In genomic region chr22:39490135-39490798, GRCh38 we compare ENCODE assay signal across 7 cellular contexts. TPM values are rescaled to one million over a fixed set of nuclear protein-coding genes. Genes with fewer than 3 reads are reported as not detected.
DNase-seq lines count a peak whose midpoint lies in the region; ATAC-seq, FAIRE-seq and TF ChIP-seq lines count a peak whose summit lies in the region.

No MANE protein-coding gene starts in this region.

- no peak overlapping the region for H3K27ac ChIP-seq in H1 (ENCODE audit: low read depth, low read length)

- H3K9ac ChIP-seq in H1 (replicated peaks in 1 of 4; ENCODE audit: extremely low read depth in 1 of 4, low read depth in 3 of 4, low read length in 3 of 4), result no peak overlapping the region

- H4K5ac ChIP-seq in H1 (ENCODE audit: insufficient read length, low read depth, low read length), result no peak overlapping the region

- no peaks in the 10 kb centered on the region for H3K23me2 ChIP-seq in H1 (ENCODE audit: low read depth, low read length)

- H3K4ac ChIP-seq in H1 (replicated peaks; ENCODE audit: insufficient read length, low read depth, low read length), result no peak overlapping the region

- peak overlapping the region; percentile 23 to 38; a peak in 2 of 4 replicates for H3K4me2 ChIP-seq in H1 (ENCODE audit: insufficient read depth in 1 of 2, low read depth in 2 of 2, low read length in 2 of 2)

- H3K14ac ChIP-seq in H1 (ENCODE audit: insufficient read length), result no peak overlapping the region

- H3K4me3 ChIP-seq in H1 (ENCODE audit: extremely low read depth in 1 of 4, insufficient read depth in 2 of 4, low read depth in 3 of 4, low read length in 4 of 4), result no peak overlapping the region

- no peak overlapping the region for H2BK5ac ChIP-seq in H1 (ENCODE audit: low read depth, low read length)

- no peaks in the 10 kb centered on the region for H3K79me2 ChIP-seq in H1 (ENCODE audit: control insufficient read depth in 1 of 2, insufficient read depth in 2 of 2, low read length in 2 of 2)

- no peak overlapping the region for H2BK20ac ChIP-seq in H1 (ENCODE audit: low read length)

- no peak for TF ChIP-seq RAD21 in H1 (IDR thresholded peaks at IDR 0.05 in 1 of 2, conservative IDR thresholded peaks at IDR 0.05 in 1 of 2; ENCODE audit: low read depth in 2 of 2, low read length in 2 of 2)

- no peak overlapping the region for H4K8ac ChIP-seq in H1 (ENCODE audit: extremely low read depth, insufficient read depth, low read length)

- no peak for TF ChIP-seq CTCF in H1 (IDR thresholded peaks at IDR 0.05; ENCODE audit: control extremely low read depth in 1 of 3, insufficient read depth in 1 of 3, low read depth in 1 of 3, low read length in 3 of 3)

- TF ChIP-seq POLR2A in H1 (IDR thresholded peaks at IDR 0.05; ENCODE audit: control extremely low read depth in 1 of 2, low read depth in 2 of 2, low read length in 2 of 2), result no peak

- no peak overlapping the region for H3K27ac Mint-ChIP-seq in stimulated activated effector memory CD8-positive, alpha-beta T cell treated with anti-CD3 and anti-CD28 coated beads, Interleukin-12 subunit alpha, Interleukin-12 subunit beta, amount 100 ng/mL, for 72 hours

- peaks cover 0 to 13% (median 3%) of the 10 kb centered on the region in 4 experiments; a peak in 4 of 7 replicates for H3K27me3 ChIP-seq in H1 (replicated peaks in 1 of 4; ENCODE audit: control insufficient read depth in 3 of 4, extremely low read depth in 1 of 4, insufficient read depth in 3 of 4, low read length in 3 of 4)

- H3K56ac ChIP-seq in H1 (replicated peaks; ENCODE audit: insufficient read length, low read depth, low read length), result no peak overlapping the region

- H3K79me1 ChIP-seq in H1 (ENCODE audit: low read depth, low read length), result no peaks in the 10 kb centered on the region

- WGBS in H1 (ENCODE audit: extremely low coverage in 1 of 2, insufficient coverage in 1 of 2, insufficient read length in 1 of 2, insufficient replicate concordance in 2 of 2, low coverage in 1 of 2, low lambda C conversion rate in 2 of 2, missing lambda C conversion rate in 1 of 2), 2 experiments, result 41% methylated on average over 13 of the region's 13 CpGs; no CpG with 5 or more reads in 1 of the 2 experiments

- no peaks in the 10 kb centered on the region for H3K36me3 Mint-ChIP-seq in stimulated activated effector memory CD8-positive, alpha-beta T cell treated with anti-CD3 and anti-CD28 coated beads, Interleukin-12 subunit alpha, Interleukin-12 subunit beta, amount 100 ng/mL, for 72 hours

- H3K36me3 ChIP-seq in H1 (ENCODE audit: control insufficient read depth in 2 of 4, insufficient read depth in 4 of 4, low read length in 3 of 4), result no peaks in the 10 kb centered on the region

- POLR2A ChIA-PET in H1 (lab: Charles Lee; ENCODE audit: partially characterized antibody), result interaction anchor here (0.9 to 7.0 kb wide), 11 partner anchors 12 to 176 kb away, joined by 3 to 83 read pairs (median 5); partner anchors contain the start of genes ATF4, MIEF1 and RPL3

- H4K20me1 ChIP-seq in H1 (replicated peaks in 1 of 2; ENCODE audit: control insufficient read depth in 1 of 2, insufficient read depth in 2 of 2, low read length in 2 of 2), result peaks cover 0 to 1% of the 10 kb centered on the region in 2 experiments

- peak; percentile 83 for ATAC-seq in GM18909 (IDR thresholded peaks at IDR 0.05; ENCODE audit: poor library complexity, unreplicated experiment)
- peak; percentile 71 for ATAC-seq in HG03565 (IDR thresholded peaks at IDR 0.05; ENCODE audit: unreplicated experiment)
- peak; percentile 99 for ATAC-seq in stimulated activated effector memory CD8-positive, alpha-beta T cell treated with anti-CD3 and anti-CD28 coated beads, Interleukin-12 subunit alpha, Interleukin-12 subunit beta, amount 100 ng/mL, for 72 hours

- no peak overlapping the region for H2BK15ac ChIP-seq in H1 (ENCODE audit: low read length)

- DNase-seq in NOMO-1 treated with dmso at 0.1 percent for 144 hours (lab: John Stamatoyannopoulos, UW; ENCODE audit: unreplicated experiment) (peak; percentile 80), H1 (ENCODE audit: low read depth in 1 of 2, low spot score in 2 of 2) (peak; percentile 39 to 81), mucosa of gallbladder (ENCODE audit: low spot score) (peak; percentile 77)
- peak; percentile 29 to 71 for DNase-seq in activated CD8-positive, alpha-beta memory T cell treated with anti-CD3 and anti-CD28 coated beads for 4 hours (ENCODE audit: low read depth in 2 of 2)
- DNase-seq in stimulated activated effector memory CD8-positive, alpha-beta T cell treated with anti-CD3 and anti-CD28 coated beads, Interleukin-12 subunit alpha, Interleukin-12 subunit beta, amount 100 ng/mL, for 72 hours (ENCODE audit: low spot score in 2 of 2), result peak; percentile 42 to 86

- TF ChIP-seq EP300 in H1 (IDR thresholded peaks at IDR 0.05; ENCODE audit: borderline replicate concordance in 1 of 2, low read depth in 2 of 2, low read length in 2 of 2), result no peak

- no peak overlapping the region for H3K23ac ChIP-seq in H1 (ENCODE audit: insufficient read length)

- no peak overlapping the region for H2BK12ac ChIP-seq in H1 (ENCODE audit: low read depth, low read length)

- H3K4me3 Mint-ChIP-seq in stimulated activated effector memory CD8-positive, alpha-beta T cell treated with anti-CD3 and anti-CD28 coated beads, Interleukin-12 subunit alpha, Interleukin-12 subunit beta, amount 100 ng/mL, for 72 hours, result peak overlapping the region; percentile 29

- H3K9me3 Mint-ChIP-seq in stimulated activated effector memory CD8-positive, alpha-beta T cell treated with anti-CD3 and anti-CD28 coated beads, Interleukin-12 subunit alpha, Interleukin-12 subunit beta, amount 100 ng/mL, for 72 hours, result no peaks in the 10 kb centered on the region

- no peak overlapping the region for H3K18ac ChIP-seq in H1 (ENCODE audit: extremely low read depth, low read length)

- H3K4me1 ChIP-seq in H1 (replicated peaks in 1 of 4; ENCODE audit: control insufficient read depth in 3 of 4, insufficient read depth in 4 of 4, low read length in 3 of 4), result peaks cover 0 to 6% (median 4%) of the 10 kb centered on the region in 4 experiments; a peak in 4 of 7 replicates

- CTCF ChIA-PET in H1 (lab: Charles Lee; ENCODE audit: partially characterized antibody), result interaction anchor here (0.9 to 19.7 kb wide), 15 partner anchors 10 to 169 kb away, joined by 3 to 361 read pairs (median 3); partner anchors contain the start of gene RPS19BP1

- H2AK5ac ChIP-seq in H1 (ENCODE audit: low read depth, low read length), result no peak overlapping the region

- no peak overlapping the region for H2BK120ac ChIP-seq in H1 (replicated peaks; ENCODE audit: low read depth, low read length)

- peak; percentile 97 for FAIRE-seq in H1 (lab: Jason Lieb, UNC)

- H3K9me3 ChIP-seq in H1 (ENCODE audit: insufficient read depth in 2 of 2, low read depth in 1 of 2, low read length in 1 of 2), result no peaks in the 10 kb centered on the region

- H4K91ac ChIP-seq in H1 (replicated peaks; ENCODE audit: insufficient read length, low read length), result no peak overlapping the region

- H2AFZ ChIP-seq in H1 (ENCODE audit: low read length), result no peak overlapping the region

- peaks cover 20% of the 10 kb centered on the region for H3K4me1 Mint-ChIP-seq in stimulated activated effector memory CD8-positive, alpha-beta T cell treated with anti-CD3 and anti-CD28 coated beads, Interleukin-12 subunit alpha, Interleukin-12 subunit beta, amount 100 ng/mL, for 72 hours

RNA-seq across cellular contexts. Expression of gene MIEF1, which starts 11.8 kb away (rescaled TPM):
- 31.4 and 32.7 TPM in 2 replicates for total RNA-seq in H1 (2021; fragmentation: NEBNext Ultra II Directional; extraction: Animal tissue kit (Norgen Biotek cat#: 25700))
- polyA plus RNA-seq in H1 (2011; rRNA removed), result 16.8 and 21.0 TPM in 2 replicates
- polyA plus RNA-seq in H1 (2011; cell fraction: cytosol; rRNA removed), result 16.4 TPM
- polyA plus RNA-seq in H1 (2011; cell fraction: nucleus; rRNA removed), result 18.5 TPM
- 22.0 to 25.2 TPM (median 22.9 TPM) in 4 replicates for polyA plus RNA-seq in H1 (2012, experiment 1 of 2)
- polyA plus RNA-seq in H1 (2012, experiment 2 of 2), result 14.3 TPM
- polyA plus RNA-seq in H1 (2013, experiment 1 of 2), result 18.5 TPM
- polyA plus RNA-seq in H1 (2013, experiment 2 of 2), result 18.4 TPM
- polyA minus RNA-seq in H1 (2011; rRNA and poly(A)+ RNA removed), result 36.0 and 36.1 TPM in 2 replicates
- polyA minus RNA-seq in H1 (2011; cell fraction: cytosol; rRNA and poly(A)+ RNA removed), result 17.9 TPM
- polyA minus RNA-seq in H1 (2011; cell fraction: nucleus; rRNA and poly(A)+ RNA removed), result 17.9 TPM
- total RNA-seq in mucosa of gallbladder, result 24.1 TPM

RNA-seq across cellular contexts. Expression of gene ATF4, which starts 30.1 kb away (rescaled TPM):
- total RNA-seq in H1 (2021; fragmentation: NEBNext Ultra II Directional; extraction: Animal tissue kit (Norgen Biotek cat#: 25700)), result 543 and 553 TPM in 2 replicates
- 685 and 704 TPM in 2 replicates for polyA plus RNA-seq in H1 (2011; rRNA removed)
- polyA plus RNA-seq in H1 (2011; cell fraction: cytosol; rRNA removed), result 868 TPM
- polyA plus RNA-seq in H1 (2011; cell fraction: nucleus; rRNA removed), result 703 TPM
- 598 to 685 TPM (median 617 TPM) in 4 replicates for polyA plus RNA-seq in H1 (2012, experiment 1 of 2)
- 699 TPM for polyA plus RNA-seq in H1 (2012, experiment 2 of 2)
- polyA plus RNA-seq in H1 (2013, experiment 1 of 2), result 476 TPM
- polyA plus RNA-seq in H1 (2013, experiment 2 of 2), result 475 TPM
- 314 and 359 TPM in 2 replicates for polyA minus RNA-seq in H1 (2011; rRNA and poly(A)+ RNA removed)
- polyA minus RNA-seq in H1 (2011; cell fraction: cytosol; rRNA and poly(A)+ RNA removed), result 150 TPM
- polyA minus RNA-seq in H1 (2011; cell fraction: nucleus; rRNA and poly(A)+ RNA removed), result 255 TPM
- 248 TPM for total RNA-seq in mucosa of gallbladder

RNA-seq across cellular contexts. Expression of gene MGAT3, which starts 33.5 kb away (rescaled TPM):
- total RNA-seq in H1 (2021; fragmentation: NEBNext Ultra II Directional; extraction: Animal tissue kit (Norgen Biotek cat#: 25700)), result 8.5 and 9.2 TPM in 2 replicates
- 4.3 and 6.3 TPM in 2 replicates for polyA plus RNA-seq in H1 (2011; rRNA removed)
- 4.7 TPM for polyA plus RNA-seq in H1 (2011; cell fraction: cytosol; rRNA removed)
- polyA plus RNA-seq in H1 (2011; cell fraction: nucleus; rRNA removed), result 6.4 TPM
- 6.4 to 8.6 TPM (median 7.1 TPM) in 4 replicates for polyA plus RNA-seq in H1 (2012, experiment 1 of 2)
- 5.9 TPM for polyA plus RNA-seq in H1 (2012, experiment 2 of 2)
- 5.5 TPM for polyA plus RNA-seq in H1 (2013, experiment 1 of 2)
- polyA plus RNA-seq in H1 (2013, experiment 2 of 2), result 5.2 TPM
- 5.9 and 6.3 TPM in 2 replicates for polyA minus RNA-seq in H1 (2011; rRNA and poly(A)+ RNA removed)
- 7.0 TPM for polyA minus RNA-seq in H1 (2011; cell fraction: cytosol; rRNA and poly(A)+ RNA removed)
- 4.2 TPM for polyA minus RNA-seq in H1 (2011; cell fraction: nucleus; rRNA and poly(A)+ RNA removed)
- total RNA-seq in mucosa of gallbladder, result 104 TPM

RNA-seq across cellular contexts. Expression of gene RPS19BP1, which starts 42.3 kb away (rescaled TPM):
- 77.5 and 77.9 TPM in 2 replicates for total RNA-seq in H1 (2021; fragmentation: NEBNext Ultra II Directional; extraction: Animal tissue kit (Norgen Biotek cat#: 25700))
- 97.9 and 120 TPM in 2 replicates for polyA plus RNA-seq in H1 (2011; rRNA removed)
- polyA plus RNA-seq in H1 (2011; cell fraction: cytosol; rRNA removed), result 120 TPM
- 94.6 TPM for polyA plus RNA-seq in H1 (2011; cell fraction: nucleus; rRNA removed)
- polyA plus RNA-seq in H1 (2012, experiment 1 of 2), result 79.6 to 99.4 TPM (median 89.0 TPM) in 4 replicates
- polyA plus RNA-seq in H1 (2012, experiment 2 of 2), result 100 TPM
- 71.2 TPM for polyA plus RNA-seq in H1 (2013, experiment 1 of 2)
- 71.6 TPM for polyA plus RNA-seq in H1 (2013, experiment 2 of 2)
- polyA minus RNA-seq in H1 (2011; rRNA and poly(A)+ RNA removed), result 7.8 and 8.1 TPM in 2 replicates
- polyA minus RNA-seq in H1 (2011; cell fraction: cytosol; rRNA and poly(A)+ RNA removed), result 16.2 TPM
- 23.8 TPM for polyA minus RNA-seq in H1 (2011; cell fraction: nucleus; rRNA and poly(A)+ RNA removed)
- 76.9 TPM for total RNA-seq in mucosa of gallbladder

Comparison
In these comparisons a context has a peak if more than half of its experiments do, and no peak if none do; other contexts are left out.
1. RNA of gene MGAT3, which starts 33.5 kb away (total RNA-seq): 104 TPM in mucosa of gallbladder (single experiment); 8.5 to 9.2 TPM in H1; every median in the first group is over 10 times any median in the second.
2. Peak in every context shown above with its lines, with median percentiles within 50 percentile points of each other: ATAC-seq and DNase-seq.